ENCODE assay signal across 5 cellular contexts in genomic region chr9:41109253-41109652, GRCh38. TPM values are rescaled to one million over a fixed set of nuclear protein-coding genes. Genes with fewer than 3 reads are reported as not detected.
"Had no signal": no experiment of that assay in that cellular context is flagged by ENCODE, and none has a peak within 500 bp of the region (broad histone marks: within the 10 kb centered on the region; RNA-seq: fewer than 3 reads in every experiment).

No MANE protein-coding gene starts in this region.

RNA-seq across cellular contexts. Expression of gene FOXD4L6, which starts 19.2 kb away (rescaled TPM):
- total RNA-seq: activated B cell treated with CpG ODN at 0.5 μM for 24 hours, aorta, PC-9, Right ventricle myocardium inferior, RPMI7951 had no signal
- polyA plus RNA-seq: aorta had no signal
